In genomic region chr1:100719490-100719889, GRCh38 we compare ENCODE assay signal across 9 cellular contexts. TPM values are rescaled to one million over a fixed set of nuclear protein-coding genes. Genes with fewer than 3 reads are reported as not detected.
A peak's percentile ranks its signal among the peaks of the same experiment; 100 is the strongest.
DNase-seq lines count a peak whose midpoint lies in the region; ATAC-seq, FAIRE-seq and TF ChIP-seq lines count a peak whose summit lies in the region.
"Had no signal": no experiment of that assay in that cellular context is flagged by ENCODE, and none has a peak within 500 bp of the region (broad histone marks: within the 10 kb centered on the region; RNA-seq: fewer than 3 reads in every experiment).

VCAM1 (plus strand) TSS chr1:100719742; CDS start chr1:100719861, 119 bp downstream.

- H3K4me3 ChIP-seq in psoas muscle = peak within 1 kb of the TSS; percentile 55

- 6 to 11% (median 10%) methylated on average over 7 of the region's 7 CpGs for WGBS in psoas muscle, 3 donors

- no peaks in the 10 kb centered on the region for H3K4me1 Mint-ChIP-seq in activated naive CD4-positive, alpha-beta T cell treated with anti-CD3 and anti-CD28 coated beads for 36 hours (ENCODE audit: low read depth)

- H3K4me3 Mint-ChIP-seq in activated naive CD4-positive, alpha-beta T cell treated with anti-CD3 and anti-CD28 coated beads for 36 hours = no peak within 1 kb of the TSS

- no peaks in the 10 kb centered on the region for H3K27me3 ChIP-seq in psoas muscle (ENCODE audit: insufficient read depth in 3 of 3, low read length in 2 of 3)

- CTCF ChIA-PET in activated naive CD4-positive, alpha-beta T cell treated with anti-CD3 and anti-CD28 coated beads for 36 hours (lab: Charles Lee) = interaction anchor here (0.5 kb wide), 1 partner anchor 9 kb away, joined by 3 read pairs; no protein-coding TSS in a partner anchor

- FAIRE-seq in GM12892 (lab: Jason Lieb, UNC) = peak; percentile 84

- H3K27ac Mint-ChIP-seq in activated naive CD4-positive, alpha-beta T cell treated with anti-CD3 and anti-CD28 coated beads for 36 hours = no peak within 1 kb of the TSS

- H3K36me3 Mint-ChIP-seq in activated naive CD4-positive, alpha-beta T cell treated with anti-CD3 and anti-CD28 coated beads for 36 hours (ENCODE audit: low read depth) = no peaks in the 10 kb centered on the region

- no peak within 1 kb of the TSS for H3K27ac ChIP-seq in psoas muscle

- no peaks in the 10 kb centered on the region for H3K9me3 ChIP-seq in psoas muscle

- intact Hi-C loops in psoas muscle (cut with DNase I) = no loop called here
- intact Hi-C loops in activated naive CD4-positive, alpha-beta T cell treated with anti-CD3 and anti-CD28 coated beads for 36 hours (cut with micrococcal nuclease) = no loop called here

- no peak for DNase-seq in GM12892 (ENCODE audit: insufficient read length)
- peak; percentile 58 for DNase-seq in fibroblast of peridontal ligament (ENCODE audit: extremely low read depth)
- DNase-seq in psoas muscle = no peak
- DNase-seq in amniotic stem cell (lab: John Stamatoyannopoulos, UW) = no peak
- no peak for DNase-seq in COR-L47 (lab: John Stamatoyannopoulos, UW)
- no peak for DNase-seq in activated naive CD4-positive, alpha-beta T cell treated with anti-CD3 and anti-CD28 coated beads for 36 hours
- DNase-seq: Kasumi-1 had no signal

- TF ChIP-seq POLR2A in GM12892 (IDR thresholded peaks at IDR 0.05; ENCODE audit: low read depth, low read length) = peak; percentile 56; the same call in 1 of the 2 replicates

- ATAC-seq in HG02973 (IDR thresholded peaks at IDR 0.05; ENCODE audit: unreplicated experiment) (peak; percentile 82), psoas muscle (no peak), HG02623 (IDR thresholded peaks at IDR 0.05; ENCODE audit: unreplicated experiment) (no peak)

- no peak for TF ChIP-seq CTCF in psoas muscle (IDR thresholded peaks at IDR 0.05)

- H3K36me3 ChIP-seq in psoas muscle (ENCODE audit: insufficient read depth in 1 of 2, low read depth in 1 of 2) = no peaks in the 10 kb centered on the region

- peaks cover 5% of the 10 kb centered on the region for H3K27me3 Mint-ChIP-seq in activated naive CD4-positive, alpha-beta T cell treated with anti-CD3 and anti-CD28 coated beads for 36 hours (ENCODE audit: low read depth)

- no peaks in the 10 kb centered on the region for H3K4me1 ChIP-seq in psoas muscle

- no peaks in the 10 kb centered on the region for H3K9me3 Mint-ChIP-seq in activated naive CD4-positive, alpha-beta T cell treated with anti-CD3 and anti-CD28 coated beads for 36 hours

RNA-seq across cellular contexts. Expression of gene VCAM1, which starts in this region (rescaled TPM):
- 2.8 TPM for polyA plus RNA-seq in GM12892 (2012; ENCODE audit: missing spikeins)
- total RNA-seq in psoas muscle = 1 to 10 TPM; 2.1 to 8.8 (median 4.6) TPM
- polyA plus RNA-seq in psoas muscle = 1 to 10 TPM in 1 of 3 donors, under 1 TPM in 2; 0.60 to 2.0 (median 0.91) TPM
- total RNA-seq in activated naive CD4-positive, alpha-beta T cell treated with anti-CD3 and anti-CD28 coated beads for 36 hours = not detected
